In genomic region chr11:65655570-65656332, GRCh38 we compare ENCODE assay signal across 14 cellular contexts. TPM values are rescaled to one million over a fixed set of nuclear protein-coding genes. Genes with fewer than 3 reads are reported as not detected.
DNase-seq lines count a peak whose midpoint lies in the region; ATAC-seq lines count a peak whose summit lies in the region.
"Had no signal": no experiment of that assay in that cellular context is flagged by ENCODE, and none has a peak within 500 bp of the region (broad histone marks: within the 10 kb centered on the region; RNA-seq: fewer than 3 reads in every experiment).

No MANE protein-coding gene starts in this region.

- intact Hi-C loops in activated T-helper 1 cell treated with anti-CD3 and anti-CD28 coated beads, Interleukin-12 subunit alpha, Interleukin-12 subunit beta, Interleukin-2, Interleukin-4 antibody, amounts not matched to agents 30 ng/mL and 10 ng/mL and 1 ng/mL, durations not matched to agents 14 hours and 24 hours and 36 hours (cut with micrococcal nuclease) = no loop called here

- H3K4me3 Mint-ChIP-seq in stimulated activated naive CD8-positive, alpha-beta T cell treated with anti-CD3 and anti-CD28 coated beads, Interleukin-15, Interleukin-2, amounts not matched to agents 100 ng/mL and 50 ng/mL, for 24 hours = no peak overlapping the region
- H3K4me3 Mint-ChIP-seq in activated T-helper 1 cell treated with anti-CD3 and anti-CD28 coated beads, Interleukin-12 subunit alpha, Interleukin-12 subunit beta, Interleukin-2, Interleukin-4 antibody, amounts not matched to agents 30 ng/mL and 10 ng/mL and 1 ng/mL, durations not matched to agents 14 hours and 24 hours and 36 hours = no peak overlapping the region

- peak overlapping the region; percentile 80 for H3K27ac Mint-ChIP-seq in stimulated activated naive CD8-positive, alpha-beta T cell treated with anti-CD3 and anti-CD28 coated beads, Interleukin-15, Interleukin-2, amounts not matched to agents 100 ng/mL and 50 ng/mL, for 24 hours
- peak overlapping the region; percentile 26 for H3K27ac Mint-ChIP-seq in activated T-helper 1 cell treated with anti-CD3 and anti-CD28 coated beads, Interleukin-12 subunit alpha, Interleukin-12 subunit beta, Interleukin-2, Interleukin-4 antibody, amounts not matched to agents 30 ng/mL and 10 ng/mL and 1 ng/mL, durations not matched to agents 14 hours and 24 hours and 36 hours

- peaks cover 78% of the 10 kb centered on the region for H3K36me3 Mint-ChIP-seq in stimulated activated naive CD8-positive, alpha-beta T cell treated with anti-CD3 and anti-CD28 coated beads, Interleukin-15, Interleukin-2, amounts not matched to agents 100 ng/mL and 50 ng/mL, for 24 hours (ENCODE audit: low read depth)
- H3K36me3 Mint-ChIP-seq in activated T-helper 1 cell treated with anti-CD3 and anti-CD28 coated beads, Interleukin-12 subunit alpha, Interleukin-12 subunit beta, Interleukin-2, Interleukin-4 antibody, amounts not matched to agents 30 ng/mL and 10 ng/mL and 1 ng/mL, durations not matched to agents 14 hours and 24 hours and 36 hours (ENCODE audit: low read depth) = peaks cover 60% of the 10 kb centered on the region

- no peak for DNase-seq in stimulated activated naive CD8-positive, alpha-beta T cell treated with anti-CD3 and anti-CD28 coated beads, Interleukin-15, Interleukin-2, amounts not matched to agents 100 U/mL and 50 U/mL, for 24 hours
- DNase-seq in activated T-helper 1 cell treated with anti-CD3 and anti-CD28 coated beads, Interleukin-12 subunit alpha, Interleukin-12 subunit beta, Interleukin-2, Interleukin-4 antibody, amounts not matched to agents 30 ng/mL and 10 ng/mL and 1 ng/mL, durations not matched to agents 14 hours and 24 hours and 36 hours (ENCODE audit: low spot score) = no peak
- DNase-seq in islet precursor cell = peak; percentile 37
- no peak for DNase-seq in stimulated activated CD4-positive, alpha-beta T cell treated with anti-CD3 and anti-CD28 coated beads, Interleukin-2, amount 100 ng/mL, for 48 hours
- DNase-seq: activated gamma-delta T cell; foreskin keratinocyte; MV-4-11; NCI-H2107; nucleus accumbens; stimulated activated CD4-positive, alpha-beta T cell treated with anti-CD3 and anti-CD28 coated beads, Interleukin-4, amount 100 ng/mL, for 4 hours had no signal

- no peaks in the 10 kb centered on the region for H3K27me3 Mint-ChIP-seq in stimulated activated naive CD8-positive, alpha-beta T cell treated with anti-CD3 and anti-CD28 coated beads, Interleukin-15, Interleukin-2, amounts not matched to agents 100 ng/mL and 50 ng/mL, for 24 hours
- peaks cover 3% of the 10 kb centered on the region for H3K27me3 Mint-ChIP-seq in activated T-helper 1 cell treated with anti-CD3 and anti-CD28 coated beads, Interleukin-12 subunit alpha, Interleukin-12 subunit beta, Interleukin-2, Interleukin-4 antibody, amounts not matched to agents 30 ng/mL and 10 ng/mL and 1 ng/mL, durations not matched to agents 14 hours and 24 hours and 36 hours (ENCODE audit: insufficient read depth)

- H3K4me1 Mint-ChIP-seq in stimulated activated naive CD8-positive, alpha-beta T cell treated with anti-CD3 and anti-CD28 coated beads, Interleukin-15, Interleukin-2, amounts not matched to agents 100 ng/mL and 50 ng/mL, for 24 hours (ENCODE audit: low read depth) = peaks cover 69% of the 10 kb centered on the region
- peaks cover 58% of the 10 kb centered on the region for H3K4me1 Mint-ChIP-seq in activated T-helper 1 cell treated with anti-CD3 and anti-CD28 coated beads, Interleukin-12 subunit alpha, Interleukin-12 subunit beta, Interleukin-2, Interleukin-4 antibody, amounts not matched to agents 30 ng/mL and 10 ng/mL and 1 ng/mL, durations not matched to agents 14 hours and 24 hours and 36 hours (ENCODE audit: low read depth)

- no peaks in the 10 kb centered on the region for H3K9me3 Mint-ChIP-seq in stimulated activated naive CD8-positive, alpha-beta T cell treated with anti-CD3 and anti-CD28 coated beads, Interleukin-15, Interleukin-2, amounts not matched to agents 100 ng/mL and 50 ng/mL, for 24 hours
- no peaks in the 10 kb centered on the region for H3K9me3 Mint-ChIP-seq in activated T-helper 1 cell treated with anti-CD3 and anti-CD28 coated beads, Interleukin-12 subunit alpha, Interleukin-12 subunit beta, Interleukin-2, Interleukin-4 antibody, amounts not matched to agents 30 ng/mL and 10 ng/mL and 1 ng/mL, durations not matched to agents 14 hours and 24 hours and 36 hours

- no peak for ATAC-seq in stimulated activated naive CD8-positive, alpha-beta T cell treated with anti-CD3 and anti-CD28 coated beads, Interleukin-15, Interleukin-2, amounts not matched to agents 100 U/mL and 50 U/mL, for 24 hours
- ATAC-seq in GM21619 (IDR thresholded peaks at IDR 0.05; ENCODE audit: unreplicated experiment) (no peak), GM18520 (IDR thresholded peaks at IDR 0.05; ENCODE audit: unreplicated experiment) (no peak), HG03521 (IDR thresholded peaks at IDR 0.05; ENCODE audit: unreplicated experiment) (no peak)
- ATAC-seq: foreskin keratinocyte had no signal

RNA-seq across cellular contexts. Expression of gene RELA, which starts 7.0 kb away (rescaled TPM):
- total RNA-seq in activated T-helper 1 cell treated with anti-CD3 and anti-CD28 coated beads, Interleukin-12 subunit alpha, Interleukin-12 subunit beta, Interleukin-2, Interleukin-4 antibody, amounts not matched to agents 30 ng/mL and 10 ng/mL and 1 ng/mL, durations not matched to agents 14 hours and 24 hours and 36 hours = 102 and 104 TPM in 2 replicates

RNA-seq across cellular contexts. Expression of gene SIPA1, which starts 17.9 kb away (rescaled TPM):
- 117 and 130 TPM in 2 replicates for total RNA-seq in activated T-helper 1 cell treated with anti-CD3 and anti-CD28 coated beads, Interleukin-12 subunit alpha, Interleukin-12 subunit beta, Interleukin-2, Interleukin-4 antibody, amounts not matched to agents 30 ng/mL and 10 ng/mL and 1 ng/mL, durations not matched to agents 14 hours and 24 hours and 36 hours

RNA-seq across cellular contexts. Expression of gene PCNX3, which starts 40.2 kb away (rescaled TPM):
- 55.0 and 55.2 TPM in 2 replicates for total RNA-seq in activated T-helper 1 cell treated with anti-CD3 and anti-CD28 coated beads, Interleukin-12 subunit alpha, Interleukin-12 subunit beta, Interleukin-2, Interleukin-4 antibody, amounts not matched to agents 30 ng/mL and 10 ng/mL and 1 ng/mL, durations not matched to agents 14 hours and 24 hours and 36 hours

RNA-seq across cellular contexts. Expression of gene MAP3K11, which starts 41.7 kb away (rescaled TPM):
- 103 and 106 TPM in 2 replicates for total RNA-seq in activated T-helper 1 cell treated with anti-CD3 and anti-CD28 coated beads, Interleukin-12 subunit alpha, Interleukin-12 subunit beta, Interleukin-2, Interleukin-4 antibody, amounts not matched to agents 30 ng/mL and 10 ng/mL and 1 ng/mL, durations not matched to agents 14 hours and 24 hours and 36 hours

RNA-seq across cellular contexts. Expression of gene KAT5, which starts 56.3 kb away (rescaled TPM):
- 68.1 and 75.0 TPM in 2 replicates for total RNA-seq in activated T-helper 1 cell treated with anti-CD3 and anti-CD28 coated beads, Interleukin-12 subunit alpha, Interleukin-12 subunit beta, Interleukin-2, Interleukin-4 antibody, amounts not matched to agents 30 ng/mL and 10 ng/mL and 1 ng/mL, durations not matched to agents 14 hours and 24 hours and 36 hours
